ENCODE assay signal across 8 cellular contexts in genomic region chr1:171805395-171806115, GRCh38. TPM values are rescaled to one million over a fixed set of nuclear protein-coding genes. Genes with fewer than 3 reads are reported as not detected.
DNase-seq lines count a peak whose midpoint lies in the region; ATAC-seq and TF ChIP-seq lines count a peak whose summit lies in the region.

No MANE protein-coding gene starts in this region.

- H3K9me3 Mint-ChIP-seq in IgD-negative memory B cell = no peaks in the 10 kb centered on the region

- no peaks in the 10 kb centered on the region for H3K79me2 ChIP-seq in mammary epithelial cell (ENCODE audit: insufficient read depth, low read length)

- H3K36me3 Mint-ChIP-seq in IgD-negative memory B cell = peaks cover 4% of the 10 kb centered on the region

- no peaks in the 10 kb centered on the region for H3K36me3 ChIP-seq in body of pancreas (replicated peaks in 1 of 2; ENCODE audit: insufficient read depth in 1 of 2, low read depth in 2 of 2)
- H3K36me3 ChIP-seq in mammary epithelial cell (ENCODE audit: insufficient read depth, low read length) = no peaks in the 10 kb centered on the region

- peak overlapping the region in 1 of 3 donors; percentile 88 for H3K27ac Mint-ChIP-seq in IgD-negative memory B cell

- no peaks in the 10 kb centered on the region for H3K27me3 Mint-ChIP-seq in IgD-negative memory B cell

- no peaks in the 10 kb centered on the region for H4K20me1 ChIP-seq in mammary epithelial cell (ENCODE audit: insufficient read depth, low read length)

- in situ Hi-C loops in mammary epithelial cell (cut with MboI; ENCODE audit: low sequenced_read_pairs in 2 of 2) = loop anchor here in 1 of 2 donors (5.0 kb wide), 1 partner anchor 177 kb away; no protein-coding TSS in a partner anchor

- no peak for TF ChIP-seq CTCF in body of pancreas (IDR thresholded peaks at IDR 0.05)
- no peak for TF ChIP-seq CTCF in mammary epithelial cell (conservative IDR thresholded peaks at IDR 0.05 in 1 of 2, IDR thresholded peaks at IDR 0.05 in 1 of 2; ENCODE audit: extremely low read depth in 1 of 2, insufficient read depth in 1 of 2, low read depth in 1 of 2, low read length in 2 of 2)

- CTCF ChIA-PET in mammary epithelial cell (lab: Charles Lee; ENCODE audit: low non-redundant PET) = no interaction called here

- H3K4me1 ChIP-seq in body of pancreas (no peaks in the 10 kb centered on the region), mammary epithelial cell (ENCODE audit: insufficient read depth, low read length) (peaks cover 23% of the 10 kb centered on the region)

- H3K27me3 ChIP-seq in body of pancreas (no peaks in the 10 kb centered on the region), mammary epithelial cell (ENCODE audit: insufficient read depth, low read length) (no peaks in the 10 kb centered on the region)

- no peak overlapping the region for H3K27ac ChIP-seq in body of pancreas
- H3K27ac ChIP-seq in mammary epithelial cell (ENCODE audit: insufficient read depth, low read depth, low read length) = no peak overlapping the region

- H3K4me3 ChIP-seq in body of pancreas (no peak overlapping the region), mammary epithelial cell (replicated peaks in 1 of 3; ENCODE audit: insufficient read depth in 1 of 3, low read depth in 2 of 3, low read length in 3 of 3) (no peak overlapping the region)

- dilution Hi-C loops in mammary epithelial cell (cut with HindIII; ENCODE audit: low sequenced_read_pairs) = loop anchor here (5.0 kb wide), 1 partner anchor 177 kb away; no protein-coding TSS in a partner anchor

- WGBS in body of pancreas, 2 donors = 57 to 59% methylated on average over 9 of the region's 9 CpGs
- WGBS in mammary epithelial cell (ENCODE audit: low coverage, missing lambda C conversion rate) = 88% methylated on average over 9 of the region's 9 CpGs

- H3K4me1 Mint-ChIP-seq in IgD-negative memory B cell = peaks cover 24 to 27% (median 26%) of the 10 kb centered on the region in 3 donors

- H3K4me2 ChIP-seq in mammary epithelial cell (ENCODE audit: insufficient read depth, low read depth, low read length) = no peak overlapping the region

- H3K9ac ChIP-seq in mammary epithelial cell (ENCODE audit: insufficient read depth, low read length) = no peak overlapping the region

- no peak overlapping the region for H2AFZ ChIP-seq in mammary epithelial cell (ENCODE audit: low read depth, low read length)

- H3K4me3 Mint-ChIP-seq in IgD-negative memory B cell = peak overlapping the region; percentile 18 to 81 (median 54)

- DNase-seq in midbrain (lab: John Stamatoyannopoulos, UW) = peak; percentile 9
- DNase-seq in body of pancreas = no peak
- no peak for DNase-seq in SIG-M5 (lab: John Stamatoyannopoulos, UW)
- no peak for DNase-seq in 8988T
- no peak for DNase-seq in mammary epithelial cell

- ATAC-seq in GM18502 (IDR thresholded peaks at IDR 0.05; ENCODE audit: poor library complexity, unreplicated experiment) (peak; percentile 82), GM21529 (IDR thresholded peaks at IDR 0.05; ENCODE audit: unreplicated experiment) (peak; percentile 70), body of pancreas (no peak)

- no TSS peak for BruUV-seq in mammary epithelial cell (replicated peaks; lab: Mats Ljungman, UMichigan)

- intact Hi-C loops in body of pancreas (cut with DNase I) (no loop called here), mammary epithelial cell (cut with micrococcal nuclease) (loop anchor here (10.0 kb wide), 1 partner anchor 99 kb away; no protein-coding TSS in a partner anchor)

- H3K9me3 ChIP-seq in body of pancreas (no peaks in the 10 kb centered on the region), mammary epithelial cell (replicated peaks; ENCODE audit: insufficient read depth, low read length) (no peaks in the 10 kb centered on the region)

- no peak for TF ChIP-seq POLR2A in body of pancreas (IDR thresholded peaks at IDR 0.05)

RNA-seq across cellular contexts. Expression of gene METTL13, which starts 24.1 kb away (rescaled TPM):
- polyA plus RNA-seq in IgD-negative memory B cell (33.6 TPM), mammary epithelial cell (39.8 TPM)
- total RNA-seq in body of pancreas (10 to 100 TPM in 1 of 2 donors, 1 to 10 TPM in 1; 9.2 to 13.5 TPM), mammary epithelial cell (10 to 100 TPM; 21.5 to 31.6 TPM)
- 69.8 TPM for polyA minus RNA-seq in mammary epithelial cell

RNA-seq across cellular contexts. Expression of gene DNM3, which starts 35.7 kb away (rescaled TPM):
- polyA plus RNA-seq in IgD-negative memory B cell (0.39 TPM), mammary epithelial cell (3.1 TPM)
- total RNA-seq in body of pancreas (1 to 10 TPM; 2.9 to 4.0 TPM), mammary epithelial cell (1 to 10 TPM; 3.0 to 6.4 TPM)
- polyA minus RNA-seq in mammary epithelial cell = 8.0 TPM
